23 cellular contexts compared by ENCODE assay signal in genomic region chr13:111099292-111099691, GRCh38. TPM values are rescaled to one million over a fixed set of nuclear protein-coding genes. Genes with fewer than 3 reads are reported as not detected.
DNase-seq lines count a peak whose midpoint lies in the region; ATAC-seq, FAIRE-seq and TF ChIP-seq lines count a peak whose summit lies in the region.
"Had no signal": no experiment of that assay in that cellular context is flagged by ENCODE, and none has a peak within 500 bp of the region (broad histone marks: within the 10 kb centered on the region; RNA-seq: fewer than 3 reads in every experiment).

No MANE protein-coding gene starts in this region.

- H3K36me3 ChIP-seq in A673 (ENCODE audit: insufficient read depth, low read length, poor library complexity, severe bottlenecking) (no peaks in the 10 kb centered on the region), HepG2 (replicated peaks in 1 of 2; ENCODE audit: control insufficient read depth in 1 of 2, insufficient read depth in 2 of 2, low read length in 2 of 2) (no peaks in the 10 kb centered on the region)
- H3K36me3 ChIP-seq: BLaER1, SJSA1 had no signal

- H3K4me3 ChIP-seq in A673 (ENCODE audit: low read depth, low read length, poor library complexity, severe bottlenecking) = no peak overlapping the region
- no peak overlapping the region for H3K4me3 ChIP-seq in epithelial cell of esophagus (ENCODE audit: low read length)
- no peak overlapping the region for H3K4me3 ChIP-seq in HepG2 (replicated peaks in 1 of 3; ENCODE audit: insufficient read depth in 1 of 3, low read depth in 2 of 3, low read length in 3 of 3)
- H3K4me3 ChIP-seq: BLaER1, GM12878, SJSA1 had no signal

- no peak overlapping the region for H3K4me2 ChIP-seq in HepG2 (ENCODE audit: low read depth, low read length)
- H3K4me2 ChIP-seq: BLaER1, KMS-11 had no signal

- TF ChIP-seq CTCF in A673 (conservative IDR thresholded peaks at IDR 0.05; ENCODE audit: low read depth, low read length) = no peak
- TF ChIP-seq CTCF in epithelial cell of esophagus (IDR thresholded peaks at IDR 0.05; ENCODE audit: insufficient read depth, low read depth, low read length, missing control alignments) = no peak
- TF ChIP-seq CTCF in HepG2 (CRISPR knock-in tag; IDR thresholded peaks at IDR 0.05) = no peak

- POLR2A ChIA-PET in A673 (lab: Charles Lee; ENCODE audit: low non-redundant PET) = no interaction called here
- POLR2A ChIA-PET in HepG2 (lab: Yijun Ruan, JAX) = no interaction called here

- BruUV-seq in A673 (replicated peaks; lab: Mats Ljungman, UMichigan) (no TSS peak), HepG2 (replicated peaks; lab: Mats Ljungman, UMichigan) (no TSS peak)

- H3K4me1 ChIP-seq in A673 (ENCODE audit: insufficient read depth, low read length, poor library complexity, severe bottlenecking) = no peaks in the 10 kb centered on the region
- no peaks in the 10 kb centered on the region for H3K4me1 ChIP-seq in HepG2 (ENCODE audit: insufficient read depth, low read length)
- H3K4me1 ChIP-seq: BLaER1, SJSA1 had no signal

- CTCF ChIA-PET in A673 (lab: Charles Lee) = no interaction called here
- CTCF ChIA-PET in HepG2 (lab: Yijun Ruan, JAX; ENCODE audit: low intra/inter-chr PET ratio, low total read pairs) = no interaction called here

- ATAC-seq in HG02763 (IDR thresholded peaks at IDR 0.05; ENCODE audit: unreplicated experiment) = no peak
- ATAC-seq in HG03025 (IDR thresholded peaks at IDR 0.05; ENCODE audit: low FRiP score, unreplicated experiment) = no peak
- no peak for ATAC-seq in HepG2
- ATAC-seq: CD8-positive, alpha-beta T cell; GM12878 had no signal

- H3K9ac ChIP-seq in HepG2 (ENCODE audit: insufficient read depth, low read depth, low read length) = no peak overlapping the region
- H3K9ac ChIP-seq: BLaER1, KMS-11 had no signal

- H3K27me3 ChIP-seq in A673 (replicated peaks; ENCODE audit: insufficient read depth, low read depth, low read length, poor library complexity) (peaks cover 83% of the 10 kb centered on the region), HepG2 (ENCODE audit: control insufficient read depth in 1 of 2, insufficient read depth in 2 of 2, low read length in 2 of 2) (peaks cover 5 to 37% of the 10 kb centered on the region in 2 experiments)
- H3K27me3 ChIP-seq: BLaER1 had no signal

- H3K79me2 ChIP-seq in HepG2 (ENCODE audit: insufficient read depth, low read length) = no peaks in the 10 kb centered on the region

- TF ChIP-seq RAD21 in HepG2 (CRISPR knock-in tag; IDR thresholded peaks at IDR 0.05) = no peak

- TF ChIP-seq POLR2A in HepG2 (IDR thresholded peaks at IDR 0.05; ENCODE audit: insufficient read depth in 1 of 2, low read depth in 2 of 2, low read length in 2 of 2) = no peak

- no peaks in the 10 kb centered on the region for H3K9me3 ChIP-seq in A673 (ENCODE audit: low read depth, low read length, poor library complexity, severe bottlenecking)
- no peaks in the 10 kb centered on the region for H3K9me3 ChIP-seq in HepG2 (ENCODE audit: low read length)

- no peak for FAIRE-seq in HepG2 (lab: Jason Lieb, UNC)
- FAIRE-seq: D721Med, GM12878 had no signal

- H3K27ac ChIP-seq in A673 (ENCODE audit: low read depth, low read length, poor library complexity, severe bottlenecking) (no peak overlapping the region), HepG2 (ENCODE audit: extremely low read length, insufficient read depth, low read length) (no peak overlapping the region)
- H3K27ac ChIP-seq: BLaER1, KMS-11, SJSA1 had no signal

- TF ChIP-seq EP300 in HepG2 (IDR thresholded peaks at IDR 0.05; ENCODE audit: low read depth in 2 of 2, low read length in 2 of 2) = no peak
- no peak for TF ChIP-seq EP300 in HepG2 (CRISPR knock-in tag; IDR thresholded peaks at IDR 0.05; ENCODE audit: borderline replicate concordance)

- WGBS in HepG2 (ENCODE audit: low lambda C conversion rate) = 9% methylated on average over 1 of the region's 1 CpG

- intact Hi-C loops in A673 (cut with micrococcal nuclease; ENCODE audit: unreplicated experiment) = no loop called here
- intact Hi-C loops in HepG2 (cut with micrococcal nuclease; ENCODE audit: unreplicated experiment) = no loop called here

- H2AFZ ChIP-seq in HepG2 (ENCODE audit: low read length) = no peak overlapping the region

- peak; percentile 12 for DNase-seq in A673 (ENCODE audit: low spot score)
- DNase-seq in HT1080 (ENCODE audit: low read depth) = peak; percentile 23
- DNase-seq in SK-MEL-5 (ENCODE audit: low read depth, low spot score) = peak; percentile 20
- DNase-seq in epithelial cell of esophagus (ENCODE audit: low read depth) = peak; percentile 7
- DNase-seq in EL = no peak
- no peak for DNase-seq in HepG2 (ENCODE audit: low spot score)
- DNase-seq: CD8-positive, alpha-beta T cell; DMS79; GDM1; GOT3; NCI-H1105 treated with DMSO at 0.1 percent for 48 hours; NCI-H1694 treated with DMSO at 0.1 percent for 48 hours; NCI-H345; NCI-H526; OCI-M1; SW 1271 had no signal

- in situ Hi-C loops in SK-MEL-5 (cut with HindIII; ENCODE audit: low pct_unique_long_range_greater_than_20kb, low sequenced_read_pairs) (no loop called here), HepG2 (cut with HindIII; ENCODE audit: extremely low pct_ligation_motif_present, low pct_unique_long_range_greater_than_20kb) (no loop called here)

- H4K20me1 ChIP-seq in HepG2 (ENCODE audit: insufficient read depth, low read length) = no peaks in the 10 kb centered on the region
- H4K20me1 ChIP-seq: BLaER1 had no signal

TF ChIP-seq in HepG2, 621 proteins besides CTCF, POLR2A, EP300 and RAD21 (continues in another document):
- TF ChIP-seq ZNF138 (CRISPR knock-in tag; IDR thresholded peaks at IDR 0.05; ENCODE audit: low read depth) = no peak
- no peak for TF ChIP-seq ZNF776 (CRISPR knock-in tag; IDR thresholded peaks at IDR 0.05)
- TF ChIP-seq ZNF160 (CRISPR knock-in tag; IDR thresholded peaks at IDR 0.05) = no peak
- TF ChIP-seq GATA4 (IDR thresholded peaks at IDR 0.05; ENCODE audit: borderline replicate concordance, low read depth) = no peak
- no peak for TF ChIP-seq CREM (IDR thresholded peaks at IDR 0.05)
- no peak for TF ChIP-seq CREM (CRISPR knock-in tag; IDR thresholded peaks at IDR 0.05)
- TF ChIP-seq ZSCAN9 (CRISPR knock-in tag; IDR thresholded peaks at IDR 0.05; ENCODE audit: borderline replicate concordance) = no peak
- no peak for TF ChIP-seq MLLT10 (CRISPR knock-in tag; IDR thresholded peaks at IDR 0.05)
- TF ChIP-seq KMT2A (CRISPR knock-in tag; IDR thresholded peaks at IDR 0.05) = no peak
- no peak for TF ChIP-seq SP5 (CRISPR knock-in tag; IDR thresholded peaks at IDR 0.05; ENCODE audit: borderline replicate concordance, low read depth)
- no peak for TF ChIP-seq ZBTB8A (CRISPR knock-in tag; IDR thresholded peaks at IDR 0.05; ENCODE audit: borderline replicate concordance, low read depth)

RNA-seq across cellular contexts. Expression of gene ARHGEF7, which starts 15.8 kb away (rescaled TPM):
- total RNA-seq in A673 (2021) = 39.9 and 41.7 TPM in 2 replicates
- 16.4 and 21.6 TPM in 2 replicates for total RNA-seq in HT1080 (2014; rRNA removed; shearing (Covaris generic))
- polyA plus RNA-seq in HT1080 (2015; cell fraction: cytosol; rRNA removed) = 17.4 and 24.3 TPM in 2 replicates
- 64.4 and 73.7 TPM in 2 replicates for polyA plus RNA-seq in HT1080 (2015; cell fraction: nucleus; rRNA removed)
- 29.1 and 29.4 TPM in 2 replicates for total RNA-seq in SK-MEL-5 (2014; rRNA removed; shearing (Covaris generic))
- polyA plus RNA-seq in SK-MEL-5 (2015; cell fraction: cytosol; rRNA removed) = 36.6 and 39.9 TPM in 2 replicates
- 241 and 259 TPM in 2 replicates for polyA plus RNA-seq in SK-MEL-5 (2015; cell fraction: nucleus; rRNA removed)
- total RNA-seq in HepG2 (2016; rRNA removed; fragmentation: Illumina TruSeq; extraction: Trizol) = 15.7 and 16.1 TPM in 2 replicates
- total RNA-seq in HepG2 (2016; cell fraction: cytosol; rRNA removed; fragmentation: Illumina TruSeq; extraction: Trizol; ENCODE audit: low read depth) = 11.5 and 12.3 TPM in 2 replicates
- total RNA-seq in HepG2 (2016; cell fraction: insoluble cytoplasmic fraction; rRNA removed; fragmentation: Illumina TruSeq; extraction: Trizol) = 13.7 and 16.6 TPM in 2 replicates
- total RNA-seq in HepG2 (2016; cell fraction: membrane; rRNA removed; fragmentation: Illumina TruSeq; extraction: Trizol) = 9.3 and 9.6 TPM in 2 replicates
- 45.3 and 48.2 TPM in 2 replicates for total RNA-seq in HepG2 (2016; cell fraction: nucleus; rRNA removed; fragmentation: Illumina TruSeq; extraction: Trizol)
- 22.0 and 22.3 TPM in 2 replicates for polyA plus RNA-seq in HepG2 (2011; rRNA removed)
- 9.0 and 10.2 TPM in 2 replicates for polyA plus RNA-seq in HepG2 (2011; cell fraction: cytosol; rRNA removed)
- 110 and 141 TPM in 2 replicates for polyA plus RNA-seq in HepG2 (2011; cell fraction: nucleus; rRNA removed)
- polyA plus RNA-seq in HepG2 (2012) = 21.5 and 24.1 TPM in 2 replicates
- 0.69 and 0.98 TPM in 2 replicates for polyA plus RNA-seq in HepG2 (2016; cell fraction: cytosol; fragmentation: Illumina TruSeq; extraction: Trizol; ENCODE audit: low read depth)
- polyA plus RNA-seq in HepG2 (2016; cell fraction: insoluble cytoplasmic fraction; fragmentation: Illumina TruSeq; extraction: Trizol; ENCODE audit: low read depth) = 13.3 and 17.2 TPM in 2 replicates
- 2.7 and 3.1 TPM in 2 replicates for polyA plus RNA-seq in HepG2 (2016; cell fraction: membrane; fragmentation: Illumina TruSeq; extraction: Trizol; ENCODE audit: low read depth)
- polyA plus RNA-seq in HepG2 (2016; cell fraction: nucleus; fragmentation: Illumina TruSeq; extraction: Trizol; ENCODE audit: insufficient read depth, low read depth) = 47.5 and 52.5 TPM in 2 replicates
- 26.0 and 29.1 TPM in 2 replicates for polyA minus RNA-seq in HepG2 (2011; rRNA and poly(A)+ RNA removed; ENCODE audit: low replicate concordance)
- 9.2 and 12.9 TPM in 2 replicates for polyA minus RNA-seq in HepG2 (2011; cell fraction: cytosol; rRNA and poly(A)+ RNA removed)
- polyA minus RNA-seq in HepG2 (2011; cell fraction: nucleus; rRNA and poly(A)+ RNA removed) = 117 and 128 TPM in 2 replicates

Comparison
In these comparisons a context has a peak if more than half of its experiments do, and no peak if none do; other contexts are left out.
1. DNase-seq: peak in A673 (single experiment), HT1080 (single experiment), SK-MEL-5 (single experiment) and epithelial cell of esophagus (single experiment); none in EL (single experiment) and HepG2 (single experiment).